ENCODE assay signal across 16 cellular contexts in the genomic region with DNA sequence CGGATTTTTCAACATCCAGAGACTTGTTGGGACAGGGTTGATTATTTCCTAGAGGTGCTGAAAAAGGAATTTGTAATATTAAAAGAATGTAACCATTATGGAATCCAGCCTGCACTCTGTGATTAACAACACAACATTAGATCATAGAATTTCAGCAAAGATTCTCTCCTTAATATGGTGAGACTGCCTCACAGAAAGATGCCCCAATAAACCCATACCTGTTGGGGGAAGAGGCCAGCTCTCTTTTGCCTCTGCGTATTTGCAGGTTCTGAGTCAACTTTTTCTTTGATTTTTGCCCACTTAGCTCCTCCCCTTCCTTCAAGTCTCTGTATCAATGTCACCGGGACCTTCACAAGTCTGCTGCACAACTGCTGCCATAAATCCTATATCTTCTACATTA. TPM values are rescaled to one million over a fixed set of nuclear protein-coding genes. Genes with fewer than 3 reads are reported as not detected.
DNase-seq lines count a peak whose midpoint lies in the region; ATAC-seq and TF ChIP-seq lines count a peak whose summit lies in the region.
"Had no signal": no experiment of that assay in that cellular context is flagged by ENCODE, and none has a peak within 500 bp of the region (broad histone marks: within the 10 kb centered on the region; RNA-seq: fewer than 3 reads in every experiment).

No MANE protein-coding gene starts in this region.

- no peak overlapping the region for H2AFZ ChIP-seq in hepatocyte

- H3K79me2 ChIP-seq in hepatocyte, result no peaks in the 10 kb centered on the region

- H3K27me3 Mint-ChIP-seq in activated CD4-positive, alpha-beta T cell treated with anti-CD3 and anti-CD28 coated beads for 36 hours, result peaks cover 2% of the 10 kb centered on the region
- peaks cover 23% of the 10 kb centered on the region for H3K27me3 Mint-ChIP-seq in activated CD4-positive, alpha-beta T cell treated with anti-CD3 and anti-CD28 coated beads, Interleukin-2, amount 10 ng/mL, durations not matched to agents 24 days and 14 days
- H3K27me3 Mint-ChIP-seq in T-helper 17 cell, result peaks cover 20% of the 10 kb centered on the region

- DNase-seq in activated CD4-positive, alpha-beta T cell treated with anti-CD3 and anti-CD28 coated beads for 36 hours, result peak; percentile 21
- no peak for DNase-seq in activated CD4-positive, alpha-beta T cell treated with anti-CD3 and anti-CD28 coated beads, Interleukin-2, amount 10 ng/mL, durations not matched to agents 24 days and 14 days
- DNase-seq in AG20443 (ENCODE audit: low spot score) (peak; percentile 36), T-helper 17 cell (no peak), hepatocyte (ENCODE audit: low spot score) (no peak), germinal center (ENCODE audit: low spot score) (no peak), H4 (ENCODE audit: low spot score) (no peak)
- DNase-seq: activated CD4-positive, alpha-beta T cell treated with anti-CD3 and anti-CD28 coated beads, Interleukin-2, amount 50 U/mL, for 4 hours; aorta; colonic mucosa; NCI-H1417 treated with DMSO at 0.1 percent for 48 hours; NCI-H226; stimulated activated naive B cell treated with anti-CD40 and anti-IgM and Interleukin-4, amounts not matched to agents 10 μg/mL and 1 μg/mL and 100 μg/mL, for 72 hours; transverse colon had no signal

- intact Hi-C loops in activated CD4-positive, alpha-beta T cell treated with anti-CD3 and anti-CD28 coated beads for 36 hours (cut with DNase I, micrococcal nuclease), result no loop called here
- intact Hi-C loops in activated CD4-positive, alpha-beta T cell treated with anti-CD3 and anti-CD28 coated beads, Interleukin-2, amount 10 ng/mL, durations not matched to agents 24 days and 14 days (cut with micrococcal nuclease), result no loop called here

- H3K27ac ChIP-seq in hepatocyte, result peak overlapping the region; percentile 31
- H3K27ac ChIP-seq: colonic mucosa, transverse colon had no signal

- POLR2A ChIA-PET in activated CD4-positive, alpha-beta T cell treated with anti-CD3 and anti-CD28 coated beads for 36 hours (lab: Charles Lee), result no interaction called here

- H3K4me2 ChIP-seq in hepatocyte, result no peak overlapping the region

- H3K9me3 Mint-ChIP-seq in activated CD4-positive, alpha-beta T cell treated with anti-CD3 and anti-CD28 coated beads for 36 hours (ENCODE audit: low read depth), result no peaks in the 10 kb centered on the region
- H3K9me3 Mint-ChIP-seq in activated CD4-positive, alpha-beta T cell treated with anti-CD3 and anti-CD28 coated beads, Interleukin-2, amount 10 ng/mL, durations not matched to agents 24 days and 14 days, result no peaks in the 10 kb centered on the region
- H3K9me3 Mint-ChIP-seq: activated T-helper 1 cell treated with anti-CD3 and anti-CD28 coated beads, Interleukin-12 subunit alpha, Interleukin-12 subunit beta, Interleukin-2, Interleukin-4 antibody, amounts not matched to agents 30 ng/mL and 10 ng/mL and 1 ng/mL, durations not matched to agents 14 hours and 24 hours and 36 hours; stimulated activated naive B cell treated with anti-CD40 and anti-IgM and Interleukin-4, amounts not matched to agents 10 μg/mL and 1 μg/mL and 100 μg/mL, for 72 hours had no signal

- no peak overlapping the region for H3K4me3 ChIP-seq in hepatocyte
- H3K4me3 ChIP-seq: colonic mucosa, transverse colon had no signal

- H4K20me1 ChIP-seq in hepatocyte (ENCODE audit: insufficient read depth, poor library complexity, severe bottlenecking), result no peaks in the 10 kb centered on the region

- peaks cover 2% of the 10 kb centered on the region for H3K4me1 ChIP-seq in hepatocyte (ENCODE audit: insufficient read depth)
- H3K4me1 ChIP-seq: colonic mucosa had no signal

- no peaks in the 10 kb centered on the region for H3K9me2 ChIP-seq in hepatocyte (replicated peaks; ENCODE audit: insufficient read depth)

- peaks cover 5% of the 10 kb centered on the region for H3K4me1 Mint-ChIP-seq in activated CD4-positive, alpha-beta T cell treated with anti-CD3 and anti-CD28 coated beads for 36 hours
- H3K4me1 Mint-ChIP-seq in activated CD4-positive, alpha-beta T cell treated with anti-CD3 and anti-CD28 coated beads, Interleukin-2, amount 10 ng/mL, durations not matched to agents 24 days and 14 days, result peaks cover 3% of the 10 kb centered on the region
- peaks cover 8% of the 10 kb centered on the region for H3K4me1 Mint-ChIP-seq in T-helper 17 cell

- no peaks in the 10 kb centered on the region for H3K9me3 ChIP-seq in T-helper 17 cell (ENCODE audit: control insufficient read depth, low read length, poor library complexity, severe bottlenecking)
- no peaks in the 10 kb centered on the region for H3K9me3 ChIP-seq in hepatocyte (ENCODE audit: low read depth)
- H3K9me3 ChIP-seq: colonic mucosa, transverse colon had no signal

- no peaks in the 10 kb centered on the region for H3K27me3 ChIP-seq in hepatocyte
- H3K27me3 ChIP-seq: colonic mucosa, transverse colon had no signal

- 43% methylated on average over 3 of the region's 3 CpGs for WGBS in hepatocyte (ENCODE audit: low lambda C conversion rate, missing lambda C conversion rate)

- CTCF ChIA-PET in activated CD4-positive, alpha-beta T cell treated with anti-CD3 and anti-CD28 coated beads for 36 hours (lab: Charles Lee), result interaction anchor here (1.4 kb wide), 2 partner anchors 21 to 134 kb away, joined by 5 read pairs; no protein-coding TSS in a partner anchor

- peak; percentile 94 for ATAC-seq in activated CD4-positive, alpha-beta T cell treated with anti-CD3 and anti-CD28 coated beads for 36 hours
- ATAC-seq in T-helper 17 cell (peak; percentile 62), GM21390 (IDR thresholded peaks at IDR 0.05; ENCODE audit: unreplicated experiment) (no peak)
- ATAC-seq: stimulated activated naive B cell treated with anti-CD40 and anti-IgM and Interleukin-4, amounts not matched to agents 10 μg/mL and 1 μg/mL and 100 μg/mL, for 72 hours had no signal

- H3K36me3 ChIP-seq in hepatocyte (replicated peaks; ENCODE audit: insufficient read depth, low read depth), result no peaks in the 10 kb centered on the region
- H3K36me3 ChIP-seq: colonic mucosa, transverse colon had no signal

- H3K4me3 Mint-ChIP-seq in activated CD4-positive, alpha-beta T cell treated with anti-CD3 and anti-CD28 coated beads for 36 hours, result no peak overlapping the region
- no peak overlapping the region for H3K4me3 Mint-ChIP-seq in activated CD4-positive, alpha-beta T cell treated with anti-CD3 and anti-CD28 coated beads, Interleukin-2, amount 10 ng/mL, durations not matched to agents 24 days and 14 days
- no peak overlapping the region for H3K4me3 Mint-ChIP-seq in T-helper 17 cell
- H3K4me3 Mint-ChIP-seq: activated T-helper 1 cell treated with anti-CD3 and anti-CD28 coated beads, Interleukin-12 subunit alpha, Interleukin-12 subunit beta, Interleukin-2, Interleukin-4 antibody, amounts not matched to agents 30 ng/mL and 10 ng/mL and 1 ng/mL, durations not matched to agents 14 hours and 24 hours and 36 hours; stimulated activated naive B cell treated with anti-CD40 and anti-IgM and Interleukin-4, amounts not matched to agents 10 μg/mL and 1 μg/mL and 100 μg/mL, for 72 hours had no signal

- no peak for TF ChIP-seq CTCF in hepatocyte (IDR thresholded peaks at IDR 0.05; ENCODE audit: poor library complexity)

- H3K27ac Mint-ChIP-seq in activated CD4-positive, alpha-beta T cell treated with anti-CD3 and anti-CD28 coated beads for 36 hours, result no peak overlapping the region
- no peak overlapping the region for H3K27ac Mint-ChIP-seq in activated CD4-positive, alpha-beta T cell treated with anti-CD3 and anti-CD28 coated beads, Interleukin-2, amount 10 ng/mL, durations not matched to agents 24 days and 14 days
- H3K27ac Mint-ChIP-seq in T-helper 17 cell, result no peak overlapping the region
- H3K27ac Mint-ChIP-seq: activated T-helper 1 cell treated with anti-CD3 and anti-CD28 coated beads, Interleukin-12 subunit alpha, Interleukin-12 subunit beta, Interleukin-2, Interleukin-4 antibody, amounts not matched to agents 30 ng/mL and 10 ng/mL and 1 ng/mL, durations not matched to agents 14 hours and 24 hours and 36 hours; stimulated activated naive B cell treated with anti-CD40 and anti-IgM and Interleukin-4, amounts not matched to agents 10 μg/mL and 1 μg/mL and 100 μg/mL, for 72 hours had no signal

- H3K36me3 Mint-ChIP-seq in activated CD4-positive, alpha-beta T cell treated with anti-CD3 and anti-CD28 coated beads for 36 hours (ENCODE audit: low read depth), result no peaks in the 10 kb centered on the region
- no peaks in the 10 kb centered on the region for H3K36me3 Mint-ChIP-seq in activated CD4-positive, alpha-beta T cell treated with anti-CD3 and anti-CD28 coated beads, Interleukin-2, amount 10 ng/mL, durations not matched to agents 24 days and 14 days (ENCODE audit: low read depth)
- no peaks in the 10 kb centered on the region for H3K36me3 Mint-ChIP-seq in T-helper 17 cell (ENCODE audit: low read depth)
- H3K36me3 Mint-ChIP-seq: stimulated activated naive B cell treated with anti-CD40 and anti-IgM and Interleukin-4, amounts not matched to agents 10 μg/mL and 1 μg/mL and 100 μg/mL, for 72 hours had no signal

RNA-seq across cellular contexts. Expression of a gene that starts 12.4 kb away (rescaled TPM):
- 10 to 100 TPM; 19.2 to 22.8 TPM for total RNA-seq in activated CD4-positive, alpha-beta T cell treated with anti-CD3 and anti-CD28 coated beads for 36 hours
- 21.0 and 23.9 TPM in 2 replicates for total RNA-seq in activated CD4-positive, alpha-beta T cell treated with anti-CD3 and anti-CD28 coated beads, Interleukin-2, amount 10 ng/mL, durations not matched to agents 24 days and 14 days
- total RNA-seq in T-helper 17 cell (10 to 100 TPM; 53.9 to 55.7 TPM), hepatocyte (33.4 and 42.7 TPM in 2 replicates)
- polyA plus RNA-seq in hepatocyte, result 16.2 and 18.8 TPM in 2 replicates
- 5.7 and 6.0 TPM in 2 replicates for total RNA-seq in H4 (2014; rRNA removed; shearing (Covaris generic))

RNA-seq across cellular contexts. Expression of a gene that starts 32.5 kb away (rescaled TPM):
- 10 to 100 TPM; 56.0 to 69.9 TPM for total RNA-seq in activated CD4-positive, alpha-beta T cell treated with anti-CD3 and anti-CD28 coated beads for 36 hours
- total RNA-seq in activated CD4-positive, alpha-beta T cell treated with anti-CD3 and anti-CD28 coated beads, Interleukin-2, amount 10 ng/mL, durations not matched to agents 24 days and 14 days, result 78.5 and 81.3 TPM in 2 replicates
- total RNA-seq in T-helper 17 cell (10 to 100 TPM; 65.9 to 79.8 TPM), hepatocyte (25.9 and 26.2 TPM in 2 replicates)
- polyA plus RNA-seq in hepatocyte, result 54.2 and 54.8 TPM in 2 replicates
- total RNA-seq in H4 (2014; rRNA removed; shearing (Covaris generic)), result 12.9 and 16.0 TPM in 2 replicates

Comparison
In these comparisons a context has a peak if more than half of its experiments do, and no peak if none do; other contexts are left out.
1. DNase-seq: peak in activated CD4-positive, alpha-beta T cell treated with anti-CD3 and anti-CD28 coated beads for 36 hours (single experiment) and AG20443 (single experiment); none in activated CD4-positive, alpha-beta T cell treated with anti-CD3 and anti-CD28 coated beads, Interleukin-2, amount 10 ng/mL, durations not matched to agents 24 days and 14 days (single experiment), T-helper 17 cell (0 of 3), hepatocyte (single experiment), germinal center (single experiment) and H4 (single experiment).